Comparison of ENCODE assay signal across 8 cellular contexts in the genomic region with DNA sequence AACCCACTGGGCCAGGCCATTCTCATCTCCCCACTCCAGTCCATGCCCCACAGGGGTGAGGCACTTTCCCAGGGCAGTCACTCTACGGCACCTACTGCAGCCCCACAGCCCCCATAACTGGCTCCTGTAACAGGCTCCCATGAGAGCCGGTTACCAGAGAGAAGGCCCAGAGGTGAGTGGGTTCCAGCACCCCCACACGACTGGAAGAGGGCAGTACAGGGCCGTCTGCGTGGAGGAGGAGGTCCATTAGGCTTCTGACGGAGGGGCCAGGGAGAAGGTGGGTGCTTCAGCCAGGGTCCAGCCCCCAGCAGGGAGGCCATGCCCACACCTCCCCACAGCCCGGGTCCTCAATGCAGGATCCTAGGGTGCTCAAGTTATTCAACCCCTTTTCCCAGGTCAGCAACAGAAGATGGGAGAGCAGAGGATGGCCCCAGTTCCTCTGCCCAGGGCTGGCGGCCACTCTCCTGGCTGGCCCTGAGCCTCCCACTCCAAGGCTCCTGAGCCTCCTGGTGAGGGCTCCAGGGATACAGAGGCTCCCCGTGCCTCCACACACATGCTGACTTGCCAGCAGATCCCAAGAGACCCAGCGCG. TPM values are rescaled to one million over a fixed set of nuclear protein-coding genes. Genes with fewer than 3 reads are reported as not detected.
DNase-seq lines count a peak whose midpoint lies in the region; ATAC-seq and TF ChIP-seq lines count a peak whose summit lies in the region.

No MANE protein-coding gene starts in this region.

- H3K27ac ChIP-seq in GM23338 (ENCODE audit: low read depth) (no peak overlapping the region), thyroid gland (peak overlapping the region in 1 of 3 donors; percentile 53)

- intact Hi-C loops in thyroid gland (cut with DNase I) = no loop called here

- peaks cover 4% of the 10 kb centered on the region; the same call in 1 of the 2 replicates for H3F3A ChIP-seq in GM23338 (replicated peaks; ENCODE audit: low read depth)

- H3K4me2 ChIP-seq in GM23338 = peak overlapping the region; percentile 87; the same call in 1 of the 2 replicates

- peak; percentile 28 to 49 for TF ChIP-seq CTCF in GM23338 (conservative IDR thresholded peaks at IDR 0.05; ENCODE audit: low read depth in 2 of 2)
- TF ChIP-seq CTCF in type B pancreatic cell (conservative IDR thresholded peaks at IDR 0.05) = peak; percentile 20
- no peak for TF ChIP-seq CTCF in thyroid gland (IDR thresholded peaks at IDR 0.05)

- H4K20me1 ChIP-seq in GM23338 (replicated peaks; ENCODE audit: insufficient read depth) = no peaks in the 10 kb centered on the region

- H3K36me3 Mint-ChIP-seq in GM23338 (ENCODE audit: low read depth) (peaks cover 6% of the 10 kb centered on the region), type B pancreatic cell (no peaks in the 10 kb centered on the region)
- no peaks in the 10 kb centered on the region for H3K36me3 Mint-ChIP-seq in activated T-cell treated with anti-CD3 and anti-CD28 coated beads, Interleukin-2, amount 50 U/mL, for 72 hours (ENCODE audit: insufficient read depth in 2 of 2)

- peaks cover 5% of the 10 kb centered on the region; the same call in 1 of the 2 replicates for H3K79me2 ChIP-seq in GM23338 (replicated peaks; ENCODE audit: insufficient read depth)

- peaks cover 7% of the 10 kb centered on the region; the same call in 1 of the 2 replicates for H3K4me1 ChIP-seq in GM23338 (ENCODE audit: insufficient read depth)
- H3K4me1 ChIP-seq in thyroid gland = peaks cover 32 to 39% of the 10 kb centered on the region in 2 donors

- H3K27ac Mint-ChIP-seq in GM23338 (peak overlapping the region; percentile 80), type B pancreatic cell (peak overlapping the region; percentile 93)
- no peak overlapping the region for H3K27ac Mint-ChIP-seq in activated T-cell treated with anti-CD3 and anti-CD28 coated beads, Interleukin-2, amount 50 U/mL, for 72 hours

- no peaks in the 10 kb centered on the region for H3K9me2 ChIP-seq in GM23338 (ENCODE audit: insufficient read depth)

- TF ChIP-seq POLR2A in thyroid gland (IDR thresholded peaks at IDR 0.05) = no peak

- H3K4me3 Mint-ChIP-seq in GM23338 (peak overlapping the region; percentile 80), type B pancreatic cell (peak overlapping the region; percentile 91)
- H3K4me3 Mint-ChIP-seq in activated T-cell treated with anti-CD3 and anti-CD28 coated beads, Interleukin-2, amount 50 U/mL, for 72 hours = peak overlapping the region; percentile 87 to 92

- WGBS in thyroid gland, 2 donors = 38 to 54% methylated on average over 4 to 6 of the region's 11 CpGs

- no peaks in the 10 kb centered on the region for H3K9me3 ChIP-seq in thyroid gland

- H3K27me3 Mint-ChIP-seq in GM23338 (ENCODE audit: insufficient read depth, low read depth, poor library complexity) (peaks cover 20% of the 10 kb centered on the region), type B pancreatic cell (no peaks in the 10 kb centered on the region)
- H3K27me3 Mint-ChIP-seq in activated T-cell treated with anti-CD3 and anti-CD28 coated beads, Interleukin-2, amount 50 U/mL, for 72 hours (ENCODE audit: low read depth) = no peaks in the 10 kb centered on the region

- DNase-seq in AG08396 (ENCODE audit: low spot score) (peak; percentile 54), GM23338 (ENCODE audit: low spot score) (peak; percentile 60), iris pigment epithelial cell (ENCODE audit: low read depth) (peak; percentile 25), type B pancreatic cell (ENCODE audit: extremely low spot score, unreplicated experiment) (no peak), NCI-H2107 treated with DMSO at 0.1 percent for 48 hours (lab: John Stamatoyannopoulos, UW; ENCODE audit: unreplicated experiment) (no peak), thyroid gland (no peak), Kasumi-1 (lab: John Stamatoyannopoulos, UW) (no peak)
- DNase-seq in activated T-cell treated with anti-CD3 and anti-CD28 coated beads, Interleukin-2, amount 50 U/mL, for 72 hours = peak in 1 of 2 donors; percentile 46

- H3K36me3 ChIP-seq in GM23338 (ENCODE audit: insufficient read depth) (no peaks in the 10 kb centered on the region), thyroid gland (peaks cover 4 to 6% of the 10 kb centered on the region in 2 donors)

- peak; percentile 5 for ATAC-seq in GM23338
- no peak for ATAC-seq in activated T-cell treated with anti-CD3 and anti-CD28 coated beads, Interleukin-2, amount 50 U/mL, for 72 hours (replicated peaks in 1 of 2)

- no peak overlapping the region for H2AFZ ChIP-seq in GM23338

- no peaks in the 10 kb centered on the region for H3K27me3 ChIP-seq in GM23338 (ENCODE audit: insufficient read depth)
- no peaks in the 10 kb centered on the region for H3K27me3 ChIP-seq in thyroid gland

- H3K4me3 ChIP-seq in GM23338 (peak overlapping the region; percentile 90; the same call in 1 of the 2 replicates), thyroid gland (replicated peaks in 1 of 3) (no peak overlapping the region)

- peaks cover 20% of the 10 kb centered on the region; the same call in 2 of the 3 replicates for H3K4me1 Mint-ChIP-seq in GM23338
- H3K4me1 Mint-ChIP-seq in activated T-cell treated with anti-CD3 and anti-CD28 coated beads, Interleukin-2, amount 50 U/mL, for 72 hours (ENCODE audit: low read depth) = peaks cover 16% of the 10 kb centered on the region
- peaks cover 15% of the 10 kb centered on the region for H3K4me1 Mint-ChIP-seq in type B pancreatic cell (ENCODE audit: unreplicated experiment)

- H3K9me3 Mint-ChIP-seq in GM23338 = no peaks in the 10 kb centered on the region
- no peaks in the 10 kb centered on the region for H3K9me3 Mint-ChIP-seq in activated T-cell treated with anti-CD3 and anti-CD28 coated beads, Interleukin-2, amount 50 U/mL, for 72 hours
- H3K9me3 Mint-ChIP-seq in type B pancreatic cell = no peaks in the 10 kb centered on the region

TF ChIP-seq in GM23338, 12 proteins besides CTCF, POLR2A, EP300 and RAD21 (continues in another document):
- no peak for TF ChIP-seq POLR2AphosphoS5 (IDR thresholded peaks at IDR 0.05; ENCODE audit: low read depth)
- TF ChIP-seq, protein P1, sequence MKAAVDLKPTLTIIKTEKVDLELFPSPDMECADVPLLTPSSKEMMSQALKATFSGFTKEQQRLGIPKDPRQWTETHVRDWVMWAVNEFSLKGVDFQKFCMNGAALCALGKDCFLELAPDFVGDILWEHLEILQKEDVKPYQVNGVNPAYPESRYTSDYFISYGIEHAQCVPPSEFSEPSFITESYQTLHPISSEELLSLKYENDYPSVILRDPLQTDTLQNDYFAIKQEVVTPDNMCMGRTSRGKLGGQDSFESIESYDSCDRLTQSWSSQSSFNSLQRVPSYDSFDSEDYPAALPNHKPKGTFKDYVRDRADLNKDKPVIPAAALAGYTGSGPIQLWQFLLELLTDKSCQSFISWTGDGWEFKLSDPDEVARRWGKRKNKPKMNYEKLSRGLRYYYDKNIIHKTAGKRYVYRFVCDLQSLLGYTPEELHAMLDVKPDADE (IDR thresholded peaks at IDR 0.05) = no peak

RNA-seq across cellular contexts. Expression of a gene that starts 1.6 kb away (rescaled TPM):
- total RNA-seq in GM23338 (2014; rRNA removed; shearing (Covaris generic)) = 27.7 and 31.9 TPM in 2 replicates
- polyA plus RNA-seq in GM23338 (2016; fragmentation: Nextera tagmentation; extraction: Ambion mirVana) = 6.4 and 8.1 TPM in 2 replicates
- total RNA-seq in activated T-cell treated with anti-CD3 and anti-CD28 coated beads, Interleukin-2, amount 50 U/mL, for 72 hours = 10 to 100 TPM; 28.6 to 37.9 TPM
- 93.9 and 103 TPM in 2 replicates for total RNA-seq in type B pancreatic cell (ENCODE audit: low replicate concordance)
- total RNA-seq in thyroid gland = 10 to 100 TPM; 31.6 to 51.2 (median 42.1) TPM

RNA-seq across cellular contexts. Expression of a gene that starts 2.2 kb away (rescaled TPM):
- total RNA-seq in GM23338 (2014; rRNA removed; shearing (Covaris generic)) = 49.9 and 55.8 TPM in 2 replicates
- 41.5 and 43.9 TPM in 2 replicates for polyA plus RNA-seq in GM23338 (2016; fragmentation: Nextera tagmentation; extraction: Ambion mirVana)
- 10 to 100 TPM; 11.0 to 11.9 TPM for total RNA-seq in activated T-cell treated with anti-CD3 and anti-CD28 coated beads, Interleukin-2, amount 50 U/mL, for 72 hours
- 20.4 and 25.5 TPM in 2 replicates for total RNA-seq in type B pancreatic cell (ENCODE audit: low replicate concordance)
- total RNA-seq in thyroid gland = 10 to 100 TPM; 24.0 to 41.4 (median 28.0) TPM

RNA-seq across cellular contexts. Expression of a gene that starts 18.3 kb away (rescaled TPM):
- 140 and 161 TPM in 2 replicates for total RNA-seq in GM23338 (2014; rRNA removed; shearing (Covaris generic))
- polyA plus RNA-seq in GM23338 (2016; fragmentation: Nextera tagmentation; extraction: Ambion mirVana) = 102 and 110 TPM in 2 replicates
- total RNA-seq in activated T-cell treated with anti-CD3 and anti-CD28 coated beads, Interleukin-2, amount 50 U/mL, for 72 hours = 100 to 1,000 TPM; 108 to 131 TPM
- 127 and 138 TPM in 2 replicates for total RNA-seq in type B pancreatic cell (ENCODE audit: low replicate concordance)
- 100 to 1,000 TPM in 2 of 4 donors, 10 to 100 TPM in 2; 68.9 to 116 (median 94.7) TPM for total RNA-seq in thyroid gland

RNA-seq across cellular contexts. Expression of a gene that starts 18.4 kb away (rescaled TPM):
- 12.9 and 13.5 TPM in 2 replicates for total RNA-seq in GM23338 (2014; rRNA removed; shearing (Covaris generic))
- polyA plus RNA-seq in GM23338 (2016; fragmentation: Nextera tagmentation; extraction: Ambion mirVana) = 8.1 and 8.2 TPM in 2 replicates
- 10 to 100 TPM; 18.0 to 22.8 TPM for total RNA-seq in activated T-cell treated with anti-CD3 and anti-CD28 coated beads, Interleukin-2, amount 50 U/mL, for 72 hours
- total RNA-seq in type B pancreatic cell (ENCODE audit: low replicate concordance) = 24.2 and 28.5 TPM in 2 replicates
- 10 to 100 TPM; 16.7 to 37.3 (median 24.3) TPM for total RNA-seq in thyroid gland

RNA-seq across cellular contexts. Expression of a gene that starts 24.9 kb away (rescaled TPM):
- total RNA-seq in GM23338 (2014; rRNA removed; shearing (Covaris generic)) = 0.14 TPM in 1 of 2 replicates, not detected in the other
- polyA plus RNA-seq in GM23338 (2016; fragmentation: Nextera tagmentation; extraction: Ambion mirVana) = 0.12 TPM in 1 of 2 replicates, not detected in the other
- under 1 TPM; 0.91 to 0.95 TPM for total RNA-seq in activated T-cell treated with anti-CD3 and anti-CD28 coated beads, Interleukin-2, amount 50 U/mL, for 72 hours
- 0.83 and 0.89 TPM in 2 replicates for total RNA-seq in type B pancreatic cell (ENCODE audit: low replicate concordance)
- total RNA-seq in thyroid gland = 1 to 10 TPM in 2 of 4 donors, under 1 TPM in 2; 0.11 to 1.4 (median 0.68) TPM

Comparison
In these comparisons a context has a peak if more than half of its experiments do, and no peak if none do; other contexts are left out.
1. DNase-seq: peak in AG08396 (single experiment), GM23338 (single experiment) and iris pigment epithelial cell (single experiment); none in type B pancreatic cell (single experiment), NCI-H2107 treated with DMSO at 0.1 percent for 48 hours (single experiment), thyroid gland (0 of 2) and Kasumi-1 (0 of 2).
2. CTCF ChIP-seq: peak in GM23338 (2 of 2) and type B pancreatic cell (single experiment); none in thyroid gland (0 of 6).
3. Peak in every context shown above with its lines, with median percentiles within 50 percentile points of each other: H3K4me3 Mint-ChIP-seq.